Comparison of ENCODE assay signal across 32 cellular contexts in the genomic region with DNA sequence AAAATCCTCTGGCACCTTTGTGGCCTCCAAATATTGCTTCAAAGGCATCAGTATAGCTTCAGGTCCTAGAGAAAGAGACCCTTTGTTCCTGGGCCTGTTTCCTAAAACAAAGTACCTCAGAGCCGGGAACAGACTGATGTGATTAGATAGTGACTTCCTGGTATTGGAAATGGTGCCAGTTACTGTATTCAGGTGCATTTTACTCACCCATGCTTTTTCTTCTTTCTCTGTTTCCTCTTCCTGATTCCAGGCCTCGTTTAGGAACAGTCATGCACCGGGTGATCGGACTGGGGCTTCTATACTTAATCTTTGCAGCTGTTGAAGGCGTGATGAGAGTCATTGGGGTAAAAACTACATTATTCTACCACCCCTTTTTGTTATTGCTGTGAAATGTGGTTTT.
"Had no signal": no experiment of that assay in that cellular context is flagged by ENCODE, and none has a peak within 500 bp of the region (broad histone marks: within the 10 kb centered on the region; RNA-seq: fewer than 3 reads in every experiment).

No MANE protein-coding gene starts in this region.

- H3K27ac ChIP-seq: adrenal gland, epithelial cell of prostate, esophagus squamous epithelium, gastroesophageal sphincter, WERI-Rb-1 had no signal

- H3K4me3 ChIP-seq: adrenal gland, body of pancreas, esophagus squamous epithelium, gastroesophageal sphincter had no signal

- H3K27me3 Mint-ChIP-seq: activated B cell treated with CpG ODN at 0.5 μM for 24 hours; activated CD8-positive, alpha-beta T cell treated with anti-CD3 and anti-CD28 coated beads for 36 hours; activated T-helper 17 cell treated with anti-CD3 and anti-CD28 coated beads, Interleukin-2, amount 50 U/mL, for 72 hours; T-cell had no signal

- H3K27ac Mint-ChIP-seq: activated CD8-positive, alpha-beta T cell treated with anti-CD3 and anti-CD28 coated beads for 36 hours; activated naive CD4-positive, alpha-beta T cell treated with anti-CD3 and anti-CD28 coated beads, Interleukin-2, amount 50 U/mL, for 72 hours; activated T-helper 17 cell treated with anti-CD3 and anti-CD28 coated beads, Interleukin-2, amount 50 U/mL, for 72 hours; endodermal cell; T-cell; T-helper 1 cell treated with Interleukin-12 subunit alpha and Interleukin-12 subunit beta and Interleukin-4 antibody, amounts not matched to agents 30 μg/mL and 1 μg/mL, for 36 hours; T-helper 2 cell treated with Interferon-gamma antibody and Interleukin-4, amounts not matched to agents 5 μg/mL and 100 μg/mL, for 36 hours had no signal

- H3K4me3 Mint-ChIP-seq: activated B cell treated with CpG ODN at 0.5 μM for 24 hours; activated CD8-positive, alpha-beta T cell treated with anti-CD3 and anti-CD28 coated beads for 36 hours; activated T-cell treated with anti-CD3 and anti-CD28 coated beads, Interleukin-2, amount 50 U/mL, for 4 hours; activated T-helper 17 cell treated with anti-CD3 and anti-CD28 coated beads, Interleukin-2, amount 50 U/mL, for 72 hours; endodermal cell; T-cell; T-helper 1 cell treated with Interleukin-12 subunit alpha and Interleukin-12 subunit beta and Interleukin-4 antibody, amounts not matched to agents 30 μg/mL and 1 μg/mL, for 36 hours; T-helper 2 cell treated with Interferon-gamma antibody and Interleukin-4, amounts not matched to agents 5 μg/mL and 100 μg/mL, for 36 hours had no signal

- H3K4me1 ChIP-seq: body of pancreas, gastroesophageal sphincter had no signal

- ATAC-seq: activated CD4-positive, CD25-positive, alpha-beta regulatory T cell treated with anti-CD3 and anti-CD28 coated beads, Interleukin-2, amount 50 U/mL, for 24 hours; activated CD8-positive, alpha-beta T cell treated with anti-CD3 and anti-CD28 coated beads for 36 hours; activated naive CD4-positive, alpha-beta T cell treated with anti-CD3 and anti-CD28 coated beads, Interleukin-2, amount 50 U/mL, for 72 hours; activated T-cell treated with anti-CD3 and anti-CD28 coated beads, Interleukin-2, amount 50 U/mL, for 4 hours; activated T-helper 17 cell treated with anti-CD3 and anti-CD28 coated beads, Interleukin-2, amount 50 U/mL, for 72 hours; body of pancreas; gastroesophageal sphincter; T-cell had no signal

- DNase-seq: activated B cell treated with CpG ODN at 0.5 μM for 24 hours; activated CD4-positive, alpha-beta T cell treated with anti-CD3 and anti-CD28 coated beads for 48 hours; activated CD4-positive, alpha-beta T cell treated with anti-CD3 and anti-CD28 coated beads, Interleukin-2, amount 50 U/mL, for 1 hour; activated CD4-positive, alpha-beta T cell treated with anti-CD3 and anti-CD28 coated beads, Interleukin-2, amount 50 U/mL, for 48 hours; activated CD8-positive, alpha-beta memory T cell treated with anti-CD3 and anti-CD28 coated beads for 24 hours; activated CD8-positive, alpha-beta T cell treated with anti-CD3 and anti-CD28 coated beads for 36 hours; activated effector memory CD4-positive, alpha-beta T cell treated with Interleukin-2 at 50 U/mL for 16 hours; activated gamma-delta T cell treated with Interleukin-2 at 50 U/mL for 16 hours; activated naive CD4-positive, alpha-beta T cell treated with Interleukin-2 at 50 U/mL for 16 hours; activated T-cell treated with anti-CD3 and anti-CD28 coated beads, Interleukin-2, amount 50 U/mL, for 4 hours; adrenal gland; amygdala; aorta; body of pancreas; caudate nucleus; cortex of kidney; effector CD8-positive, alpha-beta T cell; endodermal cell; esophagus squamous epithelium; foreskin melanocyte; SW 1271; T-cell; T1000; WERI-Rb-1 had no signal

- FAIRE-seq: colon had no signal

- H3K4me1 Mint-ChIP-seq: endodermal cell had no signal

- H3K9me3 ChIP-seq: adrenal gland, body of pancreas, esophagus squamous epithelium, gastroesophageal sphincter had no signal

- H3K27me3 ChIP-seq: adrenal gland, body of pancreas, esophagus squamous epithelium, gastroesophageal sphincter had no signal

- H3K9me3 Mint-ChIP-seq: activated B cell treated with CpG ODN at 0.5 μM for 24 hours; activated CD8-positive, alpha-beta T cell treated with anti-CD3 and anti-CD28 coated beads for 36 hours; activated naive CD4-positive, alpha-beta T cell treated with anti-CD3 and anti-CD28 coated beads, Interleukin-2, amount 50 U/mL, for 72 hours; activated T-cell treated with anti-CD3 and anti-CD28 coated beads, Interleukin-2, amount 50 U/mL, for 4 hours; activated T-helper 17 cell treated with anti-CD3 and anti-CD28 coated beads, Interleukin-2, amount 50 U/mL, for 72 hours; endodermal cell; T-cell; T-helper 1 cell treated with Interleukin-12 subunit alpha and Interleukin-12 subunit beta and Interleukin-4 antibody, amounts not matched to agents 30 μg/mL and 1 μg/mL, for 36 hours; T-helper 2 cell treated with Interferon-gamma antibody and Interleukin-4, amounts not matched to agents 5 μg/mL and 100 μg/mL, for 36 hours had no signal
